1 cellular context compared by ENCODE assay signal in genomic region chr16:3036726-3037315, GRCh38.
TF ChIP-seq lines count a peak whose summit lies in the region.

TSS of gene BICDL2 (minus strand) at chr16:3036944. CDS start at chr16:3035496, 1,448 bp downstream.

TF ChIP-seq in A549, 52 proteins besides CTCF, POLR2A, EP300 and RAD21 (continued from another document):
- TF ChIP-seq ATOH8 (CRISPR knock-in tag; IDR thresholded peaks at IDR 0.05; ENCODE audit: low read depth) (no peak), CHD4 (IDR thresholded peaks at IDR 0.05; ENCODE audit: borderline replicate concordance) (no peak), RFX5 (IDR thresholded peaks at IDR 0.05) (no peak), MYC (IDR thresholded peaks at IDR 0.05; ENCODE audit: borderline replicate concordance, low read length) (no peak), TP53 (CRISPR knock-in tag; IDR thresholded peaks at IDR 0.05) (no peak), GATA3 (IDR thresholded peaks at IDR 0.05; ENCODE audit: borderline replicate concordance) (no peak)
